ENCODE assay signal across 34 cellular contexts in genomic region chr11:100177651-100178050, GRCh38.
"Had no signal": no experiment of that assay in that cellular context is flagged by ENCODE, and none has a peak within 500 bp of the region (broad histone marks: within the 10 kb centered on the region; RNA-seq: fewer than 3 reads in every experiment).

No MANE protein-coding gene starts in this region.

- H3K9me3 ChIP-seq: adrenal gland, ascending aorta, body of pancreas, breast epithelium had no signal

- FAIRE-seq: astrocyte, bronchial epithelial cell had no signal

- H3K27me3 ChIP-seq: adrenal gland, ascending aorta, body of pancreas, brain microvascular endothelial cell, breast epithelium, cardiac muscle cell had no signal

- H3K4me3 ChIP-seq: adrenal gland, ascending aorta, body of pancreas, breast epithelium, cardiac muscle cell had no signal

- H3K36me3 ChIP-seq: adrenal gland, ascending aorta, brain microvascular endothelial cell, breast epithelium, cardiac muscle cell had no signal

- H3K27ac ChIP-seq: adrenal gland, ascending aorta, body of pancreas, brain microvascular endothelial cell, breast epithelium, cardiac muscle cell had no signal

- H3K4me1 ChIP-seq: adrenal gland, ascending aorta, body of pancreas, breast epithelium had no signal

- DNase-seq: activated effector memory CD4-positive, alpha-beta T cell treated with anti-CD3 and anti-CD28 coated beads, Interleukin-2, amount 50 U/mL, for 16 hours; activated effector memory CD4-positive, alpha-beta T cell treated with Interleukin-2 at 50 U/mL for 16 hours; activated gamma-delta T cell; activated gamma-delta T cell treated with Interleukin-2 at 50 U/mL for 16 hours; activated naive CD4-positive, alpha-beta T cell; activated naive CD4-positive, alpha-beta T cell treated with anti-CD3 and anti-CD28 coated beads for 36 hours; activated naive CD4-positive, alpha-beta T cell treated with anti-CD3 and anti-CD28 coated beads, Interleukin-2, amount 10 ng/mL, durations not matched to agents 7 days and 5 days; activated naive CD4-positive, alpha-beta T cell treated with anti-CD3 and anti-CD28 coated beads, Interleukin-2, amount 50 U/mL, for 16 hours; activated naive CD4-positive, alpha-beta T cell treated with Interleukin-2 at 50 U/mL for 16 hours; activated naive CD8-positive, alpha-beta T cell treated with anti-CD3 and anti-CD28 coated beads for 36 hours; activated naive CD8-positive, alpha-beta T cell treated with anti-CD3 and anti-CD28 coated beads, Interleukin-2, amount 10 ng/mL, durations not matched to agents 7 days and 5 days; activated naive CD8-positive, alpha-beta T cell treated with anti-CD3 and anti-CD28 coated beads, Interleukin-2, amount 50 U/mL, for 24 hours; activated T-cell treated with anti-CD3 and anti-CD28 coated beads, Interleukin-2, amount 50 U/mL, for 1 hour; activated T-cell treated with anti-CD3 and anti-CD28 coated beads, Interleukin-2, amount 50 U/mL, for 24 hours; activated T-cell treated with anti-CD3 and anti-CD28 coated beads, Interleukin-2, amount 50 U/mL, for 4 hours; activated T-cell treated with anti-CD3 and anti-CD28 coated beads, Interleukin-2, amount 50 U/mL, for 48 hours; activated T-cell treated with anti-CD3 and anti-CD28 coated beads, Interleukin-2, amount 50 U/mL, for 72 hours; adrenal gland; amniotic stem cell; amygdala; anterior cingulate cortex; aorta; body of pancreas; brain microvascular endothelial cell; caudate nucleus; central memory CD4-positive, alpha-beta T cell; cerebellar nuclear complex had no signal

- ATAC-seq: activated naive CD4-positive, alpha-beta T cell treated with anti-CD3 and anti-CD28 coated beads, Interleukin-2, amount 50 U/mL, for 72 hours; activated naive CD8-positive, alpha-beta T cell treated with anti-CD3 and anti-CD28 coated beads, Interleukin-2, amount 50 U/mL, for 24 hours; activated T-cell treated with anti-CD3 and anti-CD28 coated beads, Interleukin-2, amount 50 U/mL, for 4 hours; activated T-cell treated with anti-CD3 and anti-CD28 coated beads, Interleukin-2, amount 50 U/mL, for 72 hours; activated T-helper 17 cell treated with anti-CD3 and anti-CD28 coated beads, Interleukin-2, amount 50 U/mL, for 72 hours; body of pancreas had no signal
